In the genomic region with DNA sequence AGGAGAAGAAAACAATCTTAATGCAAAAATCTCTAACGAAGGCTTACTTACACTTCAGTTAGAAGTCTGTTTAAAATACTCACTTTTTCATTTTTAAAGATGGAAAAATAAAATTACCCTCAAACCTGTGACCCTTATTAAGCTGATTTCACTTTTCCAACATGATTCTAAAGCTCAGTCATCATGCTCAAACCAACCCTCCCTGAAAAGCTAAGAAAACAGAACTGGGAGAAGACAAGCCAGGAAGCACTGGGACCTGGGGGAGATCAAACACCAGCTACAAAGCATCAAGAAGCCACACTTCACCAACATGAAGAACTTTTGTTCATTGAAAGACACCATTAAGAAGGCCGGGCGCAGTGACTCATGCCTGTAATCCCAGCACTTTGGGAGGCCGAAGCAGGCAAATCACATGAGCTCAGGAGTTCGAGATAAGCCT, we compare ENCODE assay signal across 8 cellular contexts.
A peak's percentile ranks its signal among the peaks of the same experiment; 100 is the strongest.
DNase-seq lines count a peak whose midpoint lies in the region; ATAC-seq and TF ChIP-seq lines count a peak whose summit lies in the region.

No MANE protein-coding gene starts in this region.

- H3K9me3 Mint-ChIP-seq in chondrocyte (ENCODE audit: low read depth) = no peaks in the 10 kb centered on the region
- H3K9me3 Mint-ChIP-seq in nephron progenitor cell = peaks cover 2% of the 10 kb centered on the region

- DNase-seq in M059J (ENCODE audit: low read depth) = peak; percentile 89
- DNase-seq in chondrocyte (ENCODE audit: low spot score) = no peak
- DNase-seq in nephron progenitor cell = no peak
- no peak for DNase-seq in retina
- DNase-seq in NOMO-1 (lab: John Stamatoyannopoulos, UW; ENCODE audit: unreplicated experiment in 2 of 2) = no peak

- H3K27me3 Mint-ChIP-seq in chondrocyte (ENCODE audit: low read depth) (no peaks in the 10 kb centered on the region), nephron progenitor cell (ENCODE audit: low read depth, poor library complexity) (peaks cover 2% of the 10 kb centered on the region)

- H3K27ac ChIP-seq in C4-2B = peak overlapping the region; percentile 69

- H3K27ac Mint-ChIP-seq in chondrocyte (ENCODE audit: unreplicated experiment) (peak overlapping the region; percentile 96), nephron progenitor cell (peak overlapping the region; percentile 96)

- ATAC-seq in HG02763 (IDR thresholded peaks at IDR 0.05; ENCODE audit: unreplicated experiment) (no peak), HG02870 (IDR thresholded peaks at IDR 0.05; ENCODE audit: unreplicated experiment) (no peak)

- TF ChIP-seq CTCF in C4-2B (conservative IDR thresholded peaks at IDR 0.05) (no peak), chondrocyte (IDR thresholded peaks at IDR 0.05) (no peak), nephron progenitor cell (IDR thresholded peaks at IDR 0.05) (no peak)

- H3K4me3 Mint-ChIP-seq in chondrocyte (ENCODE audit: unreplicated experiment) = no peak overlapping the region
- no peak overlapping the region for H3K4me3 Mint-ChIP-seq in nephron progenitor cell

- H3K4me1 Mint-ChIP-seq in chondrocyte (ENCODE audit: low read depth) = peaks cover 32% of the 10 kb centered on the region
- peaks cover 37% of the 10 kb centered on the region for H3K4me1 Mint-ChIP-seq in nephron progenitor cell

- no peaks in the 10 kb centered on the region for H3K36me3 Mint-ChIP-seq in chondrocyte (ENCODE audit: low read depth)
- no peaks in the 10 kb centered on the region for H3K36me3 Mint-ChIP-seq in nephron progenitor cell (ENCODE audit: low read depth)
